25 cellular contexts compared by ENCODE assay signal in genomic region chr12:113347-113746, GRCh38. TPM values are rescaled to one million over a fixed set of nuclear protein-coding genes. Genes with fewer than 3 reads are reported as not detected.
"Had no signal": no experiment of that assay in that cellular context is flagged by ENCODE, and none has a peak within 500 bp of the region (broad histone marks: within the 10 kb centered on the region; RNA-seq: fewer than 3 reads in every experiment).

No MANE protein-coding gene starts in this region.

- H3K27ac ChIP-seq: esophagus muscularis mucosa, foreskin keratinocyte, left ventricle myocardium inferior, pancreas, psoas muscle, right atrium auricular region, spleen, suprapubic skin, tibial artery, upper lobe of right lung had no signal

- ATAC-seq: activated CD8-positive, alpha-beta memory T cell treated with anti-CD3 and anti-CD28 coated beads, Interleukin-2, amount 10 ng/mL, durations not matched to agents 7 days and 5 days; activated CD8-positive, alpha-beta T cell treated with anti-CD3 and anti-CD28 coated beads, Interleukin-2, amount 10 ng/mL, durations not matched to agents 7 days and 5 days; foreskin keratinocyte; heart left ventricle; pancreas; psoas muscle; upper lobe of right lung had no signal

- H3K4me1 ChIP-seq: esophagus muscularis mucosa, foreskin keratinocyte, left ventricle myocardium inferior, pancreas, psoas muscle, right atrium auricular region, tibial artery, upper lobe of right lung had no signal

- H3K9me3 ChIP-seq: esophagus muscularis mucosa, heart left ventricle, left ventricle myocardium inferior, pancreas, psoas muscle, right atrium auricular region, spleen, suprapubic skin, tibial artery, upper lobe of right lung had no signal

- H3K36me3 ChIP-seq: esophagus muscularis mucosa, heart left ventricle, left ventricle myocardium inferior, pancreas, right atrium auricular region, spleen, suprapubic skin, tibial artery, upper lobe of right lung had no signal

- H3K27me3 ChIP-seq: pancreas, right atrium auricular region, upper lobe of right lung had no signal

- DNase-seq: activated CD4-positive, alpha-beta T cell treated with anti-CD3 and anti-CD28 coated beads for 1 hour; activated CD4-positive, alpha-beta T cell treated with anti-CD3 and anti-CD28 coated beads, Interleukin-2, amount 10 ng/mL, durations not matched to agents 7 days and 5 days; activated CD8-positive, alpha-beta memory T cell treated with anti-CD3 and anti-CD28 coated beads, Interleukin-2, amount 10 ng/mL, durations not matched to agents 7 days and 5 days; activated CD8-positive, alpha-beta T cell treated with anti-CD3 and anti-CD28 coated beads, Interleukin-2, amount 10 ng/mL, durations not matched to agents 7 days and 5 days; activated naive CD4-positive, alpha-beta T cell treated with Interleukin-2 at 50 U/mL for 16 hours; activated T-cell treated with anti-CD3 and anti-CD28 coated beads, Interleukin-2, amount 50 U/mL, for 48 hours; anterior cingulate cortex; foreskin keratinocyte; heart left ventricle; hypothalamus; left ventricle myocardium inferior; naive B cell; nucleus accumbens; pancreas; psoas muscle; spleen; stimulated activated naive CD4-positive, alpha-beta T cell; T-helper 2 cell had no signal

- H3K4me3 ChIP-seq: esophagus muscularis mucosa, heart left ventricle, left ventricle myocardium inferior, lung, pancreas, psoas muscle, right atrium auricular region, spleen, suprapubic skin, tibial artery, upper lobe of right lung had no signal

RNA-seq across cellular contexts. Expression of gene IQSEC3, which starts 46.8 kb away (rescaled TPM):
- total RNA-seq: activated CD4-positive, alpha-beta T cell treated with anti-CD3 and anti-CD28 coated beads, Interleukin-2, amount 10 ng/mL, durations not matched to agents 7 days and 5 days; bronchial epithelial cell; foreskin keratinocyte had no signal
- polyA plus RNA-seq: foreskin keratinocyte had no signal
